1 cellular context compared by ENCODE assay signal in the genomic region with DNA sequence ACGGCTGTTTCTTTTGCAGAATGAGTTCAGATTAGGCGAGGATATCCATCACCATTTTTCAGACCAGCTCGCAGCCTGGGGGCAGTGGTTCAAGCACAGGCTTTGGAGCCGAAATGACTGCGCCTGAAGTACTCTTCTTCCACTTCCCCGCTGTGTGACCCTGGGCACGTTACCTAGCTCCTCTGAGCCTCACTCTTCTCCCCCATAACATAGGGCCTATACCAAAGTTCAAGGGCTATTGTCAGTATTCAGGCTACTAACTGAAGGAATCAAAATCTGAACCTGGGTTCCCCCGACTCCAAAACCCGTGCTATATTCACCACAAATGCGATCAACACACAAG.
TF ChIP-seq lines count a peak whose summit lies in the region.

No MANE protein-coding gene starts in this region.

TF ChIP-seq in endothelial cell of umbilical vein, 7 proteins besides CTCF, POLR2A, EP300 and RAD21:
- TF ChIP-seq EZH2 (IDR thresholded peaks at IDR 0.05; ENCODE audit: borderline replicate concordance, low read depth, low read length, severe bottlenecking) (no peak), FOS (IDR thresholded peaks at IDR 0.05; ENCODE audit: borderline replicate concordance, insufficient read depth, low read length) (no peak), GATA2 (IDR thresholded peaks at IDR 0.05; ENCODE audit: insufficient read depth, insufficient read length, low read depth, low read length) (no peak), MYC (IDR thresholded peaks at IDR 0.05; ENCODE audit: low read depth, low read length) (no peak), JUN (IDR thresholded peaks at IDR 0.05; ENCODE audit: borderline replicate concordance, insufficient read depth, insufficient read length, low read depth) (no peak), POLR2AphosphoS5 (IDR thresholded peaks at IDR 0.05; ENCODE audit: insufficient read depth, low read depth, low read length) (no peak)
- TF ChIP-seq, protein P1, sequence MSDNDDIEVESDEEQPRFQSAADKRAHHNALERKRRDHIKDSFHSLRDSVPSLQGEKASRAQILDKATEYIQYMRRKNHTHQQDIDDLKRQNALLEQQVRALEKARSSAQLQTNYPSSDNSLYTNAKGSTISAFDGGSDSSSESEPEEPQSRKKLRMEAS (IDR thresholded peaks at IDR 0.05; ENCODE audit: insufficient read depth, insufficient read length) = no peak
